ENCODE assay signal across 7 cellular contexts in genomic region chr3:141402476-141403171, GRCh38. TPM values are rescaled to one million over a fixed set of nuclear protein-coding genes. Genes with fewer than 3 reads are reported as not detected.
DNase-seq lines count a peak whose midpoint lies in the region; ATAC-seq and TF ChIP-seq lines count a peak whose summit lies in the region.

No MANE protein-coding gene starts in this region.

- BruUV-seq in HCT116 (replicated peaks; lab: Mats Ljungman, UMichigan) = no TSS peak

- POLR2A ChIA-PET in HCT116 (lab: Charles Lee) = no interaction called here

- RAD21 ChIA-PET in HCT116 (lab: Charles Lee; ENCODE audit: low non-redundant PET in 1 of 2, low total read pairs in 2 of 2, uncharacterized antibody in 2 of 2, unreplicated experiment in 2 of 2) = no interaction called here

- no peak for TF ChIP-seq EP300 in stomach (IDR thresholded peaks at IDR 0.05)

- no peak for DNase-seq in HCT116 (ENCODE audit: low read depth, low spot score)
- DNase-seq in NCI-H1105 treated with DMSO at 0.1 percent for 48 hours (lab: John Stamatoyannopoulos, UW) = peak; percentile 70
- DNase-seq in activated T-cell treated with anti-CD3 and anti-CD28 coated beads for 1 hour (ENCODE audit: low read depth) = peak; percentile 24
- DNase-seq in erythroblast (lab: John Stamatoyannopoulos, UW) = peak; percentile 64 to 70
- DNase-seq in mucosa of descending colon = peak; percentile 69 to 82 (median 77)
- DNase-seq in stomach = peak; percentile 67

- H3K4me1 ChIP-seq in HCT116 (ENCODE audit: control insufficient read depth in 1 of 2, insufficient read depth in 2 of 2, low read length in 2 of 2) (peaks cover 10 to 23% of the 10 kb centered on the region in 2 experiments), mucosa of descending colon (ENCODE audit: low read depth) (peaks cover 25% of the 10 kb centered on the region), stomach (peaks cover 16 to 78% (median 58%) of the 10 kb centered on the region in 4 donors)

- TF ChIP-seq RAD21 in HCT116 (IDR thresholded peaks at IDR 0.05; ENCODE audit: low read depth) = no peak

- peak overlapping the region; percentile 60 for H3K4me3 ChIP-seq in HCT116 (replicated peaks in 1 of 2; ENCODE audit: low read depth in 1 of 2, low read length in 2 of 2)
- H3K4me3 ChIP-seq in mucosa of descending colon = peak overlapping the region; percentile 67
- H3K4me3 ChIP-seq in stomach = peak overlapping the region; percentile 70 to 83 (median 76)

- H3K4me2 ChIP-seq in HCT116 (ENCODE audit: low read length) = peak overlapping the region; percentile 88

- H3K9ac ChIP-seq in HCT116 (ENCODE audit: low read length) = peak overlapping the region; percentile 71

- H4K20me1 ChIP-seq in HCT116 (ENCODE audit: insufficient read depth) = no peaks in the 10 kb centered on the region

- no peaks in the 10 kb centered on the region for H3K9me2 ChIP-seq in HCT116 (ENCODE audit: insufficient read depth)

- H3K27ac ChIP-seq in HCT116 (ENCODE audit: low read depth, low read length) = peak overlapping the region; percentile 71
- H3K27ac ChIP-seq in stomach = peak overlapping the region; percentile 95 to 100 (median 99)

- ATAC-seq in GM18498 (IDR thresholded peaks at IDR 0.05; ENCODE audit: unreplicated experiment) (peak; percentile 55), HCT116 (peak; percentile 80), mucosa of descending colon (peak; percentile 70)

- H3K9me3 ChIP-seq in HCT116 (ENCODE audit: control insufficient read depth in 1 of 2, insufficient read depth in 1 of 2, low read depth in 1 of 2, low read length in 2 of 2) (no peaks in the 10 kb centered on the region), mucosa of descending colon (no peaks in the 10 kb centered on the region), stomach (no peaks in the 10 kb centered on the region)

- 0 out of 6 replicates have a peak, but pooled peaks of 1 of the 3 experiments have one; percentile 5 for TF ChIP-seq CTCF in HCT116 (IDR thresholded peaks at IDR 0.05 in 2 of 3, conservative IDR thresholded peaks at IDR 0.05 in 1 of 3; ENCODE audit: borderline replicate concordance in 1 of 3, insufficient read depth in 1 of 3, low read depth in 2 of 3, low read length in 2 of 3)
- no peak for TF ChIP-seq CTCF in mucosa of descending colon (IDR thresholded peaks at IDR 0.05)
- no peak for TF ChIP-seq CTCF in stomach (IDR thresholded peaks at IDR 0.05)

- TF ChIP-seq POLR2A in HCT116 (IDR thresholded peaks at IDR 0.05; ENCODE audit: borderline replicate concordance, extremely low read depth, insufficient read depth, insufficient read length) (no peak), erythroblast (IDR thresholded peaks at IDR 0.05; ENCODE audit: low read length) (no peak), stomach (IDR thresholded peaks at IDR 0.05) (no peak)

- WGBS in stomach, 5 donors = 0 to 5% (median 1%) methylated on average over 6 to 58 of the region's 58 CpGs

- H3K79me2 ChIP-seq in HCT116 (ENCODE audit: insufficient read depth, low read length) = 0 out of 2 replicates have a peak, but pooled peaks cover 3% of the 10 kb centered on the region

- H3K36me3 ChIP-seq in HCT116 (ENCODE audit: control insufficient read depth in 1 of 2, insufficient read depth in 2 of 2, low read length in 2 of 2) = peaks cover 0 to 10% of the 10 kb centered on the region in 2 experiments; a peak in 1 of 4 replicates
- no peaks in the 10 kb centered on the region for H3K36me3 ChIP-seq in mucosa of descending colon (ENCODE audit: low read depth)
- H3K36me3 ChIP-seq in stomach = peaks cover 6 to 39% (median 34%) of the 10 kb centered on the region in 4 donors

- H3K27me3 ChIP-seq in HCT116 (ENCODE audit: insufficient read depth, low read length) (no peaks in the 10 kb centered on the region), stomach (no peaks in the 10 kb centered on the region)

- CTCF ChIA-PET in HCT116 (lab: Charles Lee) = interaction anchor here (2.2 kb wide), 1 partner anchor 42 kb away, joined by 4 read pairs; no protein-coding TSS in a partner anchor

- H2AFZ ChIP-seq in HCT116 (ENCODE audit: low read depth, low read length, poor library complexity, severe bottlenecking) = no peak overlapping the region

- intact Hi-C loops in HCT116 (cut with micrococcal nuclease) (no loop called here), mucosa of descending colon (cut with DNase I, micrococcal nuclease) (no loop called here), stomach (cut with DNase I; ENCODE audit: low total_unique reads) (no loop called here)

TF ChIP-seq in HCT116, 20 proteins besides CTCF, POLR2A, EP300 and RAD21:
- TF ChIP-seq EZH2phosphoT487 (IDR thresholded peaks at IDR 0.05; ENCODE audit: borderline replicate concordance) (no peak), FOSL1 (IDR thresholded peaks at IDR 0.05; ENCODE audit: low read depth) (no peak), JUND (IDR thresholded peaks at IDR 0.05) (no peak), YY1 (IDR thresholded peaks at IDR 0.05; ENCODE audit: extremely low read depth, insufficient replicate concordance, low read depth, low read length) (no peak), SIN3A (IDR thresholded peaks at IDR 0.05; ENCODE audit: low read depth) (no peak; the same call in 1 of the 2 replicates), EZH2 (IDR thresholded peaks at IDR 0.05) (no peak)

RNA-seq across cellular contexts. Expression of gene ZBTB38, which starts 34.3 kb away (rescaled TPM):
- 33.5 TPM for total RNA-seq in HCT116 (2021; ENCODE audit: unreplicated experiment)
- polyA plus RNA-seq in HCT116 (2012) = 11.1 and 15.2 TPM in 2 replicates
- total RNA-seq in mucosa of descending colon = 100 to 1,000 TPM in 2 of 3 donors, 10 to 100 TPM in 1; 96.0 to 153 (median 144) TPM
- 100 to 1,000 TPM in 1 of 5 donors, 10 to 100 TPM in 4; 26.9 to 253 (median 64.3) TPM for total RNA-seq in stomach
- 10 to 100 TPM in 1 of 3 donors, 1 to 10 TPM in 2; 5.3 to 10.7 (median 9.5) TPM for polyA plus RNA-seq in stomach
